ENCODE assay signal across 2 cellular contexts in the genomic region with DNA sequence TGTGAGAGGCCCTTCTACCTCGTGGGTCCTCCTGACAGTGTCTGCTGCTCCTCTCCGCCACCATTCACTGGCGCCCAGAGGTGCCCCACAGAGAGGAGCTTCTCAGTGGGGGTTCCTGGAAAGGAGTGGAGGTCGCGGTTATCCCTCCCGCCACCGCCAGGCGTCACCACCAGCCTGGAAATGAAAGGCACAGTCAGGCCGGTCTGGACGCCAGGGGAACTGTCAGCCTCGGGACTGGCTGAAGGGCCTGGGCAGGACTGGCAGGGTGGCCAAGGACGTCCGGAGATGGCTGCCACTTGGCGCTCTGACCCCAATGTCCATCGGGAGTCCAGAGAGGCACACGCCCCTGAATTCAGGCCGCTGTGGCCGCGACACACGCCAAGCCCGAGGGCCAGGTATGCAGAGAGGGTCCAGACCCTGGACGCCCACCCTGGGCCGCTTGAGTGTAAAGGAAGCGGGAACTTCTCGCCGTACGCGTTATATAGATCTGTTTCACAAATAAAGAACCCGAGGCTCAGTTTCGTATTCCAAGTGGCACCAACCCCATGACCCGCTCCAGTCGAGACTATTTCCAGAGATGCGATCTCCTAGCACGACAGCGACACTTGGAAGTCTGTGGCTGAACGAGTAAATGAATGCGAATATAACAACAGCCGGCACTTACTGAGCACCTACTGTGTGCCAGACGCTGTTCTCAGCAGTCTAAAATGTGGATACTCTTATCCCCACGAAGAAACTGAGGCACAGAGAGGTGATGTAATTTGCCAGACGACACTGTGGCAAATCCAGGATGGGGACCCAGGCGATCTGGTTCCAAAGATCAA.
TF ChIP-seq lines count a peak whose summit lies in the region.

No MANE protein-coding gene starts in this region.

TF ChIP-seq in HEK293, 187 proteins besides CTCF, POLR2A, EP300 and RAD21 (continued from another document and continues in another):
- peak; percentile 58 for TF ChIP-seq ZNF335 (tag by site-specific recombination; conservative IDR thresholded peaks at IDR 0.05)
- TF ChIP-seq KLF1 (tag by site-specific recombination; IDR thresholded peaks at IDR 0.05), result no peak
- TF ChIP-seq, protein P1, sequence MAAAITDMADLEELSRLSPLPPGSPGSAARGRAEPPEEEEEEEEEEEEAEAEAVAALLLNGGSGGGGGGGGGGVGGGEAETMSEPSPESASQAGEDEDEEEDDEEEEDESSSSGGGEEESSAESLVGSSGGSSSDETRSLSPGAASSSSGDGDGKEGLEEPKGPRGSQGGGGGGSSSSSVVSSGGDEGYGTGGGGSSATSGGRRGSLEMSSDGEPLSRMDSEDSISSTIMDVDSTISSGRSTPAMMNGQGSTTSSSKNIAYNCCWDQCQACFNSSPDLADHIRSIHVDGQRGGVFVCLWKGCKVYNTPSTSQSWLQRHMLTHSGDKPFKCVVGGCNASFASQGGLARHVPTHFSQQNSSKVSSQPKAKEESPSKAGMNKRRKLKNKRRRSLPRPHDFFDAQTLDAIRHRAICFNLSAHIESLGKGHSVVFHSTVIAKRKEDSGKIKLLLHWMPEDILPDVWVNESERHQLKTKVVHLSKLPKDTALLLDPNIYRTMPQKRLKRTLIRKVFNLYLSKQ (tag by site-specific recombination; IDR thresholded peaks at IDR 0.05; ENCODE audit: borderline replicate concordance), result no peak
- peak; percentile 84 for TF ChIP-seq ZIC2 (tag by site-specific recombination; IDR thresholded peaks at IDR 0.05)
- TF ChIP-seq, protein P2, sequence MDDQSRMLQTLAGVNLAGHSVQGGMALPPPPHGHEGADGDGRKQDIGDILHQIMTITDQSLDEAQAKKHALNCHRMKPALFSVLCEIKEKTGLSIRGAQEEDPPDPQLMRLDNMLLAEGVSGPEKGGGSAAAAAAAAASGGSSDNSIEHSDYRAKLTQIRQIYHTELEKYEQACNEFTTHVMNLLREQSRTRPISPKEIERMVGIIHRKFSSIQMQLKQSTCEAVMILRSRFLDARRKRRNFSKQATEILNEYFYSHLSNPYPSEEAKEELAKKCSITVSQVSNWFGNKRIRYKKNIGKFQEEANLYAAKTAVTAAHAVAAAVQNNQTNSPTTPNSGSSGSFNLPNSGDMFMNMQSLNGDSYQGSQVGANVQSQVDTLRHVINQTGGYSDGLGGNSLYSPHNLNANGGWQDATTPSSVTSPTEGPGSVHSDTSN (CRISPR knock-in tag; IDR thresholded peaks at IDR 0.05), result peak; percentile 43; the same call in 1 of the 2 replicates
- TF ChIP-seq, protein P3, sequence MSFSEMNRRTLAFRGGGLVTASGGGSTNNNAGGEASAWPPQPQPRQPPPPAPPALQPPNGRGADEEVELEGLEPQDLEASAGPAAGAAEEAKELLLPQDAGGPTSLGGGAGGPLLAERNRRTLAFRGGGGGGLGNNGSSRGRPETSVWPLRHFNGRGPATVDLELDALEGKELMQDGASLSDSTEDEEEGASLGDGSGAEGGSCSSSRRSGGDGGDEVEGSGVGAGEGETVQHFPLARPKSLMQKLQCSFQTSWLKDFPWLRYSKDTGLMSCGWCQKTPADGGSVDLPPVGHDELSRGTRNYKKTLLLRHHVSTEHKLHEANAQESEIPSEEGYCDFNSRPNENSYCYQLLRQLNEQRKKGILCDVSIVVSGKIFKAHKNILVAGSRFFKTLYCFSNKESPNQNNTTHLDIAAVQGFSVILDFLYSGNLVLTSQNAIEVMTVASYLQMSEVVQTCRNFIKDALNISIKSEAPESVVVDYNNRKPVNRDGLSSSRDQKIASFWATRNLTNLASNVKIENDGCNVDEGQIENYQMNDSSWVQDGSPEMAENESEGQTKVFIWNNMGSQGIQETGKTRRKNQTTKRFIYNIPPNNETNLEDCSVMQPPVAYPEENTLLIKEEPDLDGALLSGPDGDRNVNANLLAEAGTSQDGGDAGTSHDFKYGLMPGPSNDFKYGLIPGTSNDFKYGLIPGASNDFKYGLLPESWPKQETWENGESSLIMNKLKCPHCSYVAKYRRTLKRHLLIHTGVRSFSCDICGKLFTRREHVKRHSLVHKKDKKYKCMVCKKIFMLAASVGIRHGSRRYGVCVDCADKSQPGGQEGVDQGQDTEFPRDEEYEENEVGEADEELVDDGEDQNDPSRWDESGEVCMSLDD (tag by site-specific recombination; IDR thresholded peaks at IDR 0.05), result peak; percentile 24; the same call in 1 of the 2 replicates
- no peak for TF ChIP-seq OSR2 (tag by site-specific recombination; IDR thresholded peaks at IDR 0.05)
- TF ChIP-seq ZNF394 (tag by site-specific recombination; IDR thresholded peaks at IDR 0.05; ENCODE audit: borderline replicate concordance), result peak; percentile 51; the same call in 1 of the 2 replicates
- TF ChIP-seq ZNF423 (tag by site-specific recombination; IDR thresholded peaks at IDR 0.05), result peak; percentile 97
- TF ChIP-seq GLIS2 (tag by site-specific recombination; IDR thresholded peaks at IDR 0.05), result peak; percentile 94
- peak; percentile 85 for TF ChIP-seq ZNF654 (tag by site-specific recombination; IDR thresholded peaks at IDR 0.05; ENCODE audit: low read depth)
- no peak for TF ChIP-seq PRDM1 (tag by site-specific recombination; IDR thresholded peaks at IDR 0.05)
- TF ChIP-seq TRIM28 (IDR thresholded peaks at IDR 0.05; ENCODE audit: borderline replicate concordance, low read length), result no peak
- no peak for TF ChIP-seq ZNF837 (tag by site-specific recombination; IDR thresholded peaks at IDR 0.05)
- peak; percentile 73 for TF ChIP-seq BCL11B (tag by site-specific recombination; IDR thresholded peaks at IDR 0.05; ENCODE audit: low read depth)
- peak; percentile 45; the same call in 1 of the 2 replicates for TF ChIP-seq SP7 (tag by site-specific recombination; IDR thresholded peaks at IDR 0.05)
- TF ChIP-seq ZNF629 (tag by site-specific recombination; IDR thresholded peaks at IDR 0.05), result 0 out of 2 replicates have a peak, but pooled peaks have one; percentile 11
- peak; percentile 95 for TF ChIP-seq GLIS1 (tag by site-specific recombination; IDR thresholded peaks at IDR 0.05)
- 0 out of 2 replicates have a peak, but pooled peaks have one; percentile 57 for TF ChIP-seq ZNF2 (tag by site-specific recombination; IDR thresholded peaks at IDR 0.05)
- peak; percentile 52; the same call in 1 of the 2 replicates for TF ChIP-seq ZNF24 (tag by site-specific recombination; IDR thresholded peaks at IDR 0.05)
- TF ChIP-seq, protein P4, sequence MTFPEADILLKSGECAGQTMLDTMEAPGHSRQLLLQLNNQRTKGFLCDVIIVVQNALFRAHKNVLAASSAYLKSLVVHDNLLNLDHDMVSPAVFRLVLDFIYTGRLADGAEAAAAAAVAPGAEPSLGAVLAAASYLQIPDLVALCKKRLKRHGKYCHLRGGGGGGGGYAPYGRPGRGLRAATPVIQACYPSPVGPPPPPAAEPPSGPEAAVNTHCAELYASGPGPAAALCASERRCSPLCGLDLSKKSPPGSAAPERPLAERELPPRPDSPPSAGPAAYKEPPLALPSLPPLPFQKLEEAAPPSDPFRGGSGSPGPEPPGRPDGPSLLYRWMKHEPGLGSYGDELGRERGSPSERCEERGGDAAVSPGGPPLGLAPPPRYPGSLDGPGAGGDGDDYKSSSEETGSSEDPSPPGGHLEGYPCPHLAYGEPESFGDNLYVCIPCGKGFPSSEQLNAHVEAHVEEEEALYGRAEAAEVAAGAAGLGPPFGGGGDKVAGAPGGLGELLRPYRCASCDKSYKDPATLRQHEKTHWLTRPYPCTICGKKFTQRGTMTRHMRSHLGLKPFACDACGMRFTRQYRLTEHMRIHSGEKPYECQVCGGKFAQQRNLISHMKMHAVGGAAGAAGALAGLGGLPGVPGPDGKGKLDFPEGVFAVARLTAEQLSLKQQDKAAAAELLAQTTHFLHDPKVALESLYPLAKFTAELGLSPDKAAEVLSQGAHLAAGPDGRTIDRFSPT (tag by site-specific recombination; IDR thresholded peaks at IDR 0.05), result peak; percentile 76

TF ChIP-seq in HepG2, 621 proteins besides CTCF, POLR2A, EP300 and RAD21 (continued from another document and continues in another):
- TF ChIP-seq MYC (CRISPR knock-in tag; IDR thresholded peaks at IDR 0.05; ENCODE audit: borderline replicate concordance) (peak; percentile 52; the same call in 1 of the 2 replicates), ZNF263 (CRISPR knock-in tag; IDR thresholded peaks at IDR 0.05) (no peak), NRL (CRISPR knock-in tag; IDR thresholded peaks at IDR 0.05; ENCODE audit: borderline replicate concordance) (peak; percentile 59; the same call in 1 of the 2 replicates), ATF7-NPFF (CRISPR knock-in tag; IDR thresholded peaks at IDR 0.05; ENCODE audit: low read depth) (0 out of 2 replicates have a peak, but pooled peaks have one; percentile 9), MAF1 (CRISPR knock-in tag; IDR thresholded peaks at IDR 0.05; ENCODE audit: borderline replicate concordance) (no peak), ZNF33B (CRISPR knock-in tag; IDR thresholded peaks at IDR 0.05) (peak; percentile 74; the same call in 1 of the 2 replicates), ZNF337 (CRISPR knock-in tag; IDR thresholded peaks at IDR 0.05; ENCODE audit: borderline replicate concordance, low read depth) (peak; percentile 69; the same call in 1 of the 2 replicates), SALL1 (CRISPR knock-in tag; IDR thresholded peaks at IDR 0.05) (peak; percentile 78), TOPORS (CRISPR knock-in tag; IDR thresholded peaks at IDR 0.05) (peak; percentile 79; the same call in 1 of the 2 replicates), ZNF556 (CRISPR knock-in tag; IDR thresholded peaks at IDR 0.05; ENCODE audit: borderline replicate concordance) (peak; percentile 83), RXRB (CRISPR knock-in tag; IDR thresholded peaks at IDR 0.05; ENCODE audit: borderline replicate concordance) (peak; percentile 67; the same call in 1 of the 2 replicates), ZBTB20 (CRISPR knock-in tag; IDR thresholded peaks at IDR 0.05; ENCODE audit: borderline replicate concordance, low read depth) (0 out of 2 replicates have a peak, but pooled peaks have one; percentile 70), ZNF547 (CRISPR knock-in tag; IDR thresholded peaks at IDR 0.05) (peak; percentile 85), TRIM24 (CRISPR knock-in tag; IDR thresholded peaks at IDR 0.05) (no peak), GLI4 (CRISPR knock-in tag; IDR thresholded peaks at IDR 0.05; ENCODE audit: borderline replicate concordance) (peak; percentile 83; the same call in 1 of the 2 replicates), ZNF746 (CRISPR knock-in tag; IDR thresholded peaks at IDR 0.05) (peak; percentile 67; the same call in 1 of the 2 replicates), CCDC6 (CRISPR knock-in tag; IDR thresholded peaks at IDR 0.05) (no peak), ZNF644 (CRISPR knock-in tag; IDR thresholded peaks at IDR 0.05; ENCODE audit: low read depth) (no peak; the same call in 1 of the 2 replicates), NFKB2 (CRISPR knock-in tag; IDR thresholded peaks at IDR 0.05; ENCODE audit: borderline replicate concordance) (peak; percentile 77; the same call in 1 of the 2 replicates), YEATS4 (CRISPR knock-in tag; IDR thresholded peaks at IDR 0.05; ENCODE audit: borderline replicate concordance) (no peak), ZNF747 (CRISPR knock-in tag; IDR thresholded peaks at IDR 0.05; ENCODE audit: borderline replicate concordance) (peak; percentile 69; the same call in 1 of the 2 replicates), STAT5B (CRISPR knock-in tag; IDR thresholded peaks at IDR 0.05) (0 out of 2 replicates have a peak, but pooled peaks have one; percentile 6), TEAD3 (CRISPR knock-in tag; optimal IDR thresholded peaks at IDR 0.05; ENCODE audit: borderline replicate concordance) (peak; percentile 77), RXRA (CRISPR knock-in tag; IDR thresholded peaks at IDR 0.05) (peak; percentile 73), ZNF891 (CRISPR knock-in tag; IDR thresholded peaks at IDR 0.05) (peak; percentile 80; the same call in 1 of the 2 replicates), FOXA1 (IDR thresholded peaks at IDR 0.05) (no peak), FOXA1 (CRISPR knock-in tag; IDR thresholded peaks at IDR 0.05) (peak; percentile 12; the same call in 1 of the 2 replicates), KAT8 (CRISPR knock-in tag; IDR thresholded peaks at IDR 0.05) (peak; percentile 57; the same call in 1 of the 2 replicates), TARDBP (CRISPR knock-in tag; IDR thresholded peaks at IDR 0.05) (peak; percentile 72)
- TF ChIP-seq, protein P5, sequence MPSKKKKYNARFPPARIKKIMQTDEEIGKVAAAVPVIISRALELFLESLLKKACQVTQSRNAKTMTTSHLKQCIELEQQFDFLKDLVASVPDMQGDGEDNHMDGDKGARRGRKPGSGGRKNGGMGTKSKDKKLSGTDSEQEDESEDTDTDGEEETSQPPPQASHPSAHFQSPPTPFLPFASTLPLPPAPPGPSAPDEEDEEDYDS (CRISPR knock-in tag; IDR thresholded peaks at IDR 0.05), result peak; percentile 55
- TF ChIP-seq, protein P6, sequence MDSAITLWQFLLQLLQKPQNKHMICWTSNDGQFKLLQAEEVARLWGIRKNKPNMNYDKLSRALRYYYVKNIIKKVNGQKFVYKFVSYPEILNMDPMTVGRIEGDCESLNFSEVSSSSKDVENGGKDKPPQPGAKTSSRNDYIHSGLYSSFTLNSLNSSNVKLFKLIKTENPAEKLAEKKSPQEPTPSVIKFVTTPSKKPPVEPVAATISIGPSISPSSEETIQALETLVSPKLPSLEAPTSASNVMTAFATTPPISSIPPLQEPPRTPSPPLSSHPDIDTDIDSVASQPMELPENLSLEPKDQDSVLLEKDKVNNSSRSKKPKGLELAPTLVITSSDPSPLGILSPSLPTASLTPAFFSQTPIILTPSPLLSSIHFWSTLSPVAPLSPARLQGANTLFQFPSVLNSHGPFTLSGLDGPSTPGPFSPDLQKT (CRISPR knock-in tag; IDR thresholded peaks at IDR 0.05; ENCODE audit: borderline replicate concordance), result no peak
- TF ChIP-seq, protein P7, sequence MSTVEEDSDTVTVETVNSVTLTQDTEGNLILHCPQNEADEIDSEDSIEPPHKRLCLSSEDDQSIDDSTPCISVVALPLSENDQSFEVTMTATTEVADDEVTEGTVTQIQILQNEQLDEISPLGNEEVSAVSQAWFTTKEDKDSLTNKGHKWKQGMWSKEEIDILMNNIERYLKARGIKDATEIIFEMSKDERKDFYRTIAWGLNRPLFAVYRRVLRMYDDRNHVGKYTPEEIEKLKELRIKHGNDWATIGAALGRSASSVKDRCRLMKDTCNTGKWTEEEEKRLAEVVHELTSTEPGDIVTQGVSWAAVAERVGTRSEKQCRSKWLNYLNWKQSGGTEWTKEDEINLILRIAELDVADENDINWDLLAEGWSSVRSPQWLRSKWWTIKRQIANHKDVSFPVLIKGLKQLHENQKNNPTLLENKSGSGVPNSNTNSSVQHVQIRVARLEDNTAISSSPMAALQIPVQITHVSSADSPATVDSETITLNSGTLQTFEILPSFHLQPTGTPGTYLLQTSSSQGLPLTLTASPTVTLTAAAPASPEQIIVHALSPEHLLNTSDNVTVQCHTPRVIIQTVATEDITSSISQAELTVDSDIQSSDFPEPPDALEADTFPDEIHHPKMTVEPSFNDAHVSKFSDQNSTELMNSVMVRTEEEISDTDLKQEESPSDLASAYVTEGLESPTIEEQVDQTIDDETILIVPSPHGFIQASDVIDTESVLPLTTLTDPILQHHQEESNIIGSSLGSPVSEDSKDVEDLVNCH (CRISPR knock-in tag; IDR thresholded peaks at IDR 0.05), result no peak
- TF ChIP-seq, protein P8, sequence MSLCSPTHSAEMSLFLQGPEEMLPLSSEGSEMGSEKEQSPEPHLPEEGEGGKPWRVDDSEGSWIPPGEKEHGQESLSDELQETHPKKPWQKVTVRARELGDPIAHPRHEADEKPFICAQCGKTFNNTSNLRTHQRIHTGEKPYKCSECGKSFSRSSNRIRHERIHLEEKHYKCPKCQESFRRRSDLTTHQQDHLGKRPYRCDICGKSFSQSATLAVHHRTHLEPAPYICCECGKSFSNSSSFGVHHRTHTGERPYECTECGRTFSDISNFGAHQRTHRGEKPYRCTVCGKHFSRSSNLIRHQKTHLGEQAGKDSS (CRISPR knock-in tag; IDR thresholded peaks at IDR 0.05; ENCODE audit: borderline replicate concordance, low read depth), result peak; percentile 81; the same call in 1 of the 2 replicates
- TF ChIP-seq, protein P9, sequence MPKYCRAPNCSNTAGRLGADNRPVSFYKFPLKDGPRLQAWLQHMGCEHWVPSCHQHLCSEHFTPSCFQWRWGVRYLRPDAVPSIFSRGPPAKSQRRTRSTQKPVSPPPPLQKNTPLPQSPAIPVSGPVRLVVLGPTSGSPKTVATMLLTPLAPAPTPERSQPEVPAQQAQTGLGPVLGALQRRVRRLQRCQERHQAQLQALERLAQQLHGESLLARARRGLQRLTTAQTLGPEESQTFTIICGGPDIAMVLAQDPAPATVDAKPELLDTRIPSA (CRISPR knock-in tag; IDR thresholded peaks at IDR 0.05; ENCODE audit: borderline replicate concordance), result no peak
